Comparison of ENCODE assay signal across 1 cellular context in genomic region chr14:91113829-91114078, GRCh38.
A peak's percentile ranks its signal among the peaks of the same experiment; 100 is the strongest.
TF ChIP-seq lines count a peak whose summit lies in the region.

Gene DGLUCY, plus strand, starts transcription at chr14:91114073. Its CDS starts 46,222 bp downstream, at chr14:91160295.

TF ChIP-seq in K562, 482 proteins besides CTCF, POLR2A, EP300 and RAD21 (continued from another document):
- TF ChIP-seq TFAP4 (CRISPR knock-in tag; IDR thresholded peaks at IDR 0.05; ENCODE audit: borderline replicate concordance) (peak; percentile 46; the same call in 1 of the 2 replicates), CHCHD3 (CRISPR knock-in tag; IDR thresholded peaks at IDR 0.05) (no peak), MCM7 (IDR thresholded peaks at IDR 0.05) (no peak), TOE1 (IDR thresholded peaks at IDR 0.05; ENCODE audit: borderline replicate concordance) (no peak), TOE1 (CRISPR knock-in tag; IDR thresholded peaks at IDR 0.05; ENCODE audit: borderline replicate concordance, low read depth) (no peak), ZNF324 (CRISPR knock-in tag; IDR thresholded peaks at IDR 0.05) (no peak), MXI1 (IDR thresholded peaks at IDR 0.05; ENCODE audit: low read depth, low read length) (peak; percentile 46; the same call in 1 of the 2 replicates), STAG1 (CRISPR knock-in tag; IDR thresholded peaks at IDR 0.05; ENCODE audit: borderline replicate concordance) (no peak), CBX3 (IDR thresholded peaks at IDR 0.05; ENCODE audit: borderline replicate concordance in 1 of 2, low read length in 2 of 2) (peak in 1 of 2 experiments; percentile 56; a peak in 1 of 3 replicates)
- TF ChIP-seq, protein P1, sequence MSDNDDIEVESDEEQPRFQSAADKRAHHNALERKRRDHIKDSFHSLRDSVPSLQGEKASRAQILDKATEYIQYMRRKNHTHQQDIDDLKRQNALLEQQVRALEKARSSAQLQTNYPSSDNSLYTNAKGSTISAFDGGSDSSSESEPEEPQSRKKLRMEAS (CRISPR knock-in tag; IDR thresholded peaks at IDR 0.05) = peak; percentile 89
- TF ChIP-seq, protein P2, sequence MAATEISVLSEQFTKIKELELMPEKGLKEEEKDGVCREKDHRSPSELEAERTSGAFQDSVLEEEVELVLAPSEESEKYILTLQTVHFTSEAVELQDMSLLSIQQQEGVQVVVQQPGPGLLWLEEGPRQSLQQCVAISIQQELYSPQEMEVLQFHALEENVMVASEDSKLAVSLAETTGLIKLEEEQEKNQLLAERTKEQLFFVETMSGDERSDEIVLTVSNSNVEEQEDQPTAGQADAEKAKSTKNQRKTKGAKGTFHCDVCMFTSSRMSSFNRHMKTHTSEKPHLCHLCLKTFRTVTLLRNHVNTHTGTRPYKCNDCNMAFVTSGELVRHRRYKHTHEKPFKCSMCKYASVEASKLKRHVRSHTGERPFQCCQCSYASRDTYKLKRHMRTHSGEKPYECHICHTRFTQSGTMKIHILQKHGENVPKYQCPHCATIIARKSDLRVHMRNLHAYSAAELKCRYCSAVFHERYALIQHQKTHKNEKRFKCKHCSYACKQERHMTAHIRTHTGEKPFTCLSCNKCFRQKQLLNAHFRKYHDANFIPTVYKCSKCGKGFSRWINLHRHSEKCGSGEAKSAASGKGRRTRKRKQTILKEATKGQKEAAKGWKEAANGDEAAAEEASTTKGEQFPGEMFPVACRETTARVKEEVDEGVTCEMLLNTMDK (IDR thresholded peaks at IDR 0.05; ENCODE audit: borderline replicate concordance, insufficient read depth, low read depth, low read length, poor library complexity, severe bottlenecking) = no peak
- TF ChIP-seq, protein P3, sequence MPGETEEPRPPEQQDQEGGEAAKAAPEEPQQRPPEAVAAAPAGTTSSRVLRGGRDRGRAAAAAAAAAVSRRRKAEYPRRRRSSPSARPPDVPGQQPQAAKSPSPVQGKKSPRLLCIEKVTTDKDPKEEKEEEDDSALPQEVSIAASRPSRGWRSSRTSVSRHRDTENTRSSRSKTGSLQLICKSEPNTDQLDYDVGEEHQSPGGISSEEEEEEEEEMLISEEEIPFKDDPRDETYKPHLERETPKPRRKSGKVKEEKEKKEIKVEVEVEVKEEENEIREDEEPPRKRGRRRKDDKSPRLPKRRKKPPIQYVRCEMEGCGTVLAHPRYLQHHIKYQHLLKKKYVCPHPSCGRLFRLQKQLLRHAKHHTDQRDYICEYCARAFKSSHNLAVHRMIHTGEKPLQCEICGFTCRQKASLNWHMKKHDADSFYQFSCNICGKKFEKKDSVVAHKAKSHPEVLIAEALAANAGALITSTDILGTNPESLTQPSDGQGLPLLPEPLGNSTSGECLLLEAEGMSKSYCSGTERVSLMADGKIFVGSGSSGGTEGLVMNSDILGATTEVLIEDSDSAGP (CRISPR knock-in tag; IDR thresholded peaks at IDR 0.05) = peak; percentile 94
- TF ChIP-seq, protein P4, sequence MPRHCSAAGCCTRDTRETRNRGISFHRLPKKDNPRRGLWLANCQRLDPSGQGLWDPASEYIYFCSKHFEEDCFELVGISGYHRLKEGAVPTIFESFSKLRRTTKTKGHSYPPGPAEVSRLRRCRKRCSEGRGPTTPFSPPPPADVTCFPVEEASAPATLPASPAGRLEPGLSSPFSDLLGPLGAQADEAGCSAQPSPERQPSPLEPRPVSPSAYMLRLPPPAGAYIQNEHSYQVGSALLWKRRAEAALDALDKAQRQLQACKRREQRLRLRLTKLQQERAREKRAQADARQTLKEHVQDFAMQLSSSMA (CRISPR knock-in tag; IDR thresholded peaks at IDR 0.05) = no peak
